15 cellular contexts compared by ENCODE assay signal in genomic region chr3:11672396-11672795, GRCh38. TPM values are rescaled to one million over a fixed set of nuclear protein-coding genes. Genes with fewer than 3 reads are reported as not detected.
DNase-seq lines count a peak whose midpoint lies in the region; ATAC-seq and TF ChIP-seq lines count a peak whose summit lies in the region.
"Had no signal": no experiment of that assay in that cellular context is flagged by ENCODE, and none has a peak within 500 bp of the region (broad histone marks: within the 10 kb centered on the region; RNA-seq: fewer than 3 reads in every experiment).

No MANE protein-coding gene starts in this region.

- TF ChIP-seq POLR2A in sigmoid colon (IDR thresholded peaks at IDR 0.05) (no peak), stomach (IDR thresholded peaks at IDR 0.05) (no peak)

- in situ Hi-C loops in G401 (cut with HindIII; ENCODE audit: low sequenced_read_pairs) = no loop called here

- no peak overlapping the region for H3K27ac ChIP-seq in PC-3 (ENCODE audit: low read length)
- no peak overlapping the region for H3K27ac ChIP-seq in coronary artery
- H3K27ac ChIP-seq in sigmoid colon = peak overlapping the region in 1 of 4 donors; percentile 39
- no peak overlapping the region for H3K27ac ChIP-seq in stomach
- H3K27ac ChIP-seq: SJSA1 had no signal

- H3K27ac Mint-ChIP-seq in activated naive CD4-positive, alpha-beta T cell treated with anti-CD3 and anti-CD28 coated beads for 36 hours = no peak overlapping the region

- TF ChIP-seq EP300 in sigmoid colon (IDR thresholded peaks at IDR 0.05) (no peak), stomach (IDR thresholded peaks at IDR 0.05) (no peak)

- H4K20me1 ChIP-seq in PC-3 (ENCODE audit: low read length) = peaks cover 9% of the 10 kb centered on the region; the same call in 1 of the 2 replicates

- no peak overlapping the region for H3K9ac ChIP-seq in PC-3 (ENCODE audit: low read length)

- CTCF ChIA-PET in PC-3 (lab: Charles Lee) = interaction anchor here (0.6 kb wide), 1 partner anchor 10 kb away, joined by 3 read pairs; no protein-coding TSS in a partner anchor
- CTCF ChIA-PET in activated naive CD4-positive, alpha-beta T cell treated with anti-CD3 and anti-CD28 coated beads for 36 hours (lab: Charles Lee) = interaction anchor here (0.5 kb wide), 1 partner anchor 306 kb away, joined by 3 read pairs; no protein-coding TSS in a partner anchor

- H3K27me3 ChIP-seq in PC-3 (ENCODE audit: low read length) = no peaks in the 10 kb centered on the region
- no peaks in the 10 kb centered on the region for H3K27me3 ChIP-seq in sigmoid colon
- H3K27me3 ChIP-seq in stomach = no peaks in the 10 kb centered on the region
- H3K27me3 ChIP-seq: SJSA1 had no signal

- peaks cover 19% of the 10 kb centered on the region for H3K79me2 ChIP-seq in PC-3 (ENCODE audit: low read length)

- H3K36me3 ChIP-seq in PC-3 (ENCODE audit: low read depth, low read length) (0 out of 2 replicates have a peak, but pooled peaks cover 3% of the 10 kb centered on the region), sigmoid colon (no peaks in the 10 kb centered on the region), stomach (peaks cover 0 to 1% (median 0%) of the 10 kb centered on the region in 4 donors)
- H3K36me3 ChIP-seq: SJSA1 had no signal

- H3K36me3 Mint-ChIP-seq in activated naive CD4-positive, alpha-beta T cell treated with anti-CD3 and anti-CD28 coated beads for 36 hours (ENCODE audit: low read depth) = no peaks in the 10 kb centered on the region

- ATAC-seq in PC-3 = peak; percentile 48

- H3K9me3 Mint-ChIP-seq in activated naive CD4-positive, alpha-beta T cell treated with anti-CD3 and anti-CD28 coated beads for 36 hours = no peaks in the 10 kb centered on the region

- intact Hi-C loops in PC-3 (cut with micrococcal nuclease) (loop anchor here (5.0 kb wide), 1 partner anchor 130 kb away; no protein-coding TSS in a partner anchor), sigmoid colon (cut with DNase I) (no loop called here), cardiac septum (cut with DNase I) (no loop called here), stomach (cut with DNase I; ENCODE audit: low total_unique reads) (no loop called here)
- intact Hi-C loops in activated naive CD4-positive, alpha-beta T cell treated with anti-CD3 and anti-CD28 coated beads for 36 hours (cut with micrococcal nuclease) = no loop called here

- H3K4me3 ChIP-seq in PC-3 (ENCODE audit: low read length) (no peak overlapping the region), coronary artery (peak overlapping the region; percentile 33), sigmoid colon (peak overlapping the region in 3 of 4 donors; percentile 5 to 32 (median 30)), stomach (no peak overlapping the region)
- H3K4me3 ChIP-seq: SJSA1 had no signal

- H3K4me2 ChIP-seq in PC-3 (ENCODE audit: low read length) = peak overlapping the region; percentile 32; the same call in 1 of the 2 replicates

- WGBS in sigmoid colon, 2 donors = 88 to 93% methylated on average over 3 of the region's 3 CpGs
- WGBS in stomach, 5 donors = 71 to 88% (median 84%) methylated on average over 3 of the region's 3 CpGs

- peak; percentile 8 for DNase-seq in G401 (ENCODE audit: low spot score)
- peak; percentile 31 for DNase-seq in PC-3
- DNase-seq in coronary artery (ENCODE audit: low spot score) = no peak
- DNase-seq in sigmoid colon = no peak
- DNase-seq in activated naive CD4-positive, alpha-beta T cell treated with anti-CD3 and anti-CD28 coated beads for 36 hours = no peak
- DNase-seq in cardiac septum (ENCODE audit: low spot score) = no peak
- DNase-seq in NCI-H526 (lab: John Stamatoyannopoulos, UW) = no peak
- no peak for DNase-seq in stomach
- DNase-seq: C1 segment of cervical spinal cord, DMS153, NCI-H1105 treated with DMSO at 0.1 percent for 48 hours, NCI-H1694 treated with DMSO at 0.1 percent for 48 hours, NCI-H345, NCI-H526 treated with DMSO at 0.1 percent for 48 hours had no signal

- peaks cover 3% of the 10 kb centered on the region for H3K4me1 Mint-ChIP-seq in activated naive CD4-positive, alpha-beta T cell treated with anti-CD3 and anti-CD28 coated beads for 36 hours (ENCODE audit: low read depth)

- H3K9me3 ChIP-seq in PC-3 (ENCODE audit: low read length) (no peaks in the 10 kb centered on the region), sigmoid colon (no peaks in the 10 kb centered on the region), stomach (no peaks in the 10 kb centered on the region)
- H3K9me3 ChIP-seq: SJSA1 had no signal

- POLR2A ChIA-PET in PC-3 (lab: Charles Lee; ENCODE audit: unreplicated experiment) = interaction anchor here (0.5 to 0.7 kb wide), 2 partner anchors 9 to 29 kb away, joined by 3 read pairs; no protein-coding TSS in a partner anchor

- H3K4me1 ChIP-seq in PC-3 (ENCODE audit: insufficient read depth, low read length) = peaks cover 17% of the 10 kb centered on the region
- peaks cover 0 to 29% (median 17%) of the 10 kb centered on the region in 4 donors for H3K4me1 ChIP-seq in sigmoid colon
- H3K4me1 ChIP-seq in stomach = peaks cover 18 to 59% (median 28%) of the 10 kb centered on the region in 4 donors

- no peaks in the 10 kb centered on the region for H3K9me2 ChIP-seq in PC-3 (replicated peaks; ENCODE audit: low read length)

- no TSS peak for BruUV-seq in PC-3 (replicated peaks; lab: Mats Ljungman, UMichigan)

- no peaks in the 10 kb centered on the region for H3K27me3 Mint-ChIP-seq in activated naive CD4-positive, alpha-beta T cell treated with anti-CD3 and anti-CD28 coated beads for 36 hours (ENCODE audit: low read depth)

- H3K4me3 Mint-ChIP-seq in activated naive CD4-positive, alpha-beta T cell treated with anti-CD3 and anti-CD28 coated beads for 36 hours = no peak overlapping the region

- H3F3A ChIP-seq in PC-3 (ENCODE audit: low read length, unreplicated experiment) = no peaks in the 10 kb centered on the region

- TF ChIP-seq CTCF in PC-3 (conservative IDR thresholded peaks at IDR 0.05; ENCODE audit: low read depth, low read length) = no peak
- no peak for TF ChIP-seq CTCF in coronary artery (IDR thresholded peaks at IDR 0.05)
- no peak for TF ChIP-seq CTCF in sigmoid colon (IDR thresholded peaks at IDR 0.05)
- TF ChIP-seq CTCF in stomach (IDR thresholded peaks at IDR 0.05) = no peak

- no peak overlapping the region for H2AFZ ChIP-seq in PC-3 (ENCODE audit: low read length)

RNA-seq across cellular contexts. Expression of gene VGLL4, which starts 28.7 kb away (rescaled TPM):
- total RNA-seq in G401 (2014; rRNA removed; shearing (Covaris generic)) = 84.7 and 93.2 TPM in 2 replicates
- total RNA-seq in PC-3 (2014; rRNA removed) (40.5 and 46.3 TPM in 2 replicates), sigmoid colon (10 to 100 TPM; 26.4 to 56.5 (median 50.5) TPM), cardiac septum (40.7 TPM), stomach (100 to 1,000 TPM in 2 of 5 donors, 10 to 100 TPM in 3; 15.2 to 147 (median 53.8) TPM)
- polyA plus RNA-seq in sigmoid colon (10 to 100 TPM; 27.0 to 41.5 (median 29.4) TPM), stomach (10 to 100 TPM; 18.9 to 33.9 (median 26.0) TPM)
- 1 to 10 TPM; 6.3 to 7.7 TPM for total RNA-seq in activated naive CD4-positive, alpha-beta T cell treated with anti-CD3 and anti-CD28 coated beads for 36 hours

Comparison
In these comparisons a context has a peak if more than half of its experiments do, and no peak if none do; other contexts are left out.
1. DNase-seq: peak in G401 (single experiment) and PC-3 (single experiment); none in coronary artery (single experiment), sigmoid colon (single experiment), activated naive CD4-positive, alpha-beta T cell treated with anti-CD3 and anti-CD28 coated beads for 36 hours (single experiment), cardiac septum (single experiment), NCI-H526 (0 of 2) and stomach (single experiment).
2. H3K4me3 ChIP-seq: peak in coronary artery (single experiment) and sigmoid colon (3 of 4); none in PC-3 (single experiment) and stomach (0 of 4).